Comparison of ENCODE assay signal across 23 cellular contexts in the genomic region with DNA sequence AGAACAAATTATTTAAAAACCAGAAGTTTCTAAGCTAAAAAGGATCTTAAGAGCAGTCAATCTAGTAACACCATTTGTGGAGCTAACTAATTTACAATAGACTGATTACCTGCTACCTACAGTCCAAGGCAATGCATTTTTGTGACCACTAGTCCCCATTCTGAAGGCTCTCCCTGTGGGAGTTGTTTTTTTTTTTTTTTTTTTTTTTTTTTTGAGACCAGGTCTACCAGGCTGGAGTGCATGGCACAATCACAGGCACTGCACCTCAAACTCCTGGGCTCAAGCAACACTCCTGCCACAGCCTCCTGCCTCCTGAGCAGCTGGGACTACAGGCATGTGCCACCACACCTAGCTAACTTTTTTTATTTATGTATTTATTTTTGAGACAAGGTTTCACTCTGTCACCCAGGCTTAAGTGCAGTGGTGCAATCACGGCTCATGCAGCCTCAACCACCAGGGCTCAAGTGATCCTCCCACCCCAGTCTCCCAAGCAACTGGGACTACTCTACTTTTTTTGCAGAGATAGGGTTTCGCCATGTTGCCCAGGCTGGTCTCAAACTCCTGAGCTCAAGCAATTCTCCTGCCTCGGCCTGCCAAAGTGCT. TPM values are rescaled to one million over a fixed set of nuclear protein-coding genes. Genes with fewer than 3 reads are reported as not detected.
DNase-seq lines count a peak whose midpoint lies in the region; ATAC-seq, FAIRE-seq and TF ChIP-seq lines count a peak whose summit lies in the region.
"Had no signal": no experiment of that assay in that cellular context is flagged by ENCODE, and none has a peak within 500 bp of the region (broad histone marks: within the 10 kb centered on the region; RNA-seq: fewer than 3 reads in every experiment).

No MANE protein-coding gene starts in this region.

- no peak overlapping the region for H3K27ac Mint-ChIP-seq in stimulated activated naive CD8-positive, alpha-beta T cell treated with anti-CD3 and anti-CD28 coated beads, Interleukin-15, amount 100 ng/mL, for 72 hours

- peak in 1 of 2 donors; percentile 27 for DNase-seq in stimulated activated naive CD8-positive, alpha-beta T cell treated with anti-CD3 and anti-CD28 coated beads, Interleukin-15, amount 100 ng/mL, for 72 hours
- DNase-seq in stimulated activated naive CD8-positive, alpha-beta T cell treated with anti-CD3 and anti-CD28 coated beads, Interleukin-15, Interleukin-2, amounts not matched to agents 100 U/mL and 50 U/mL, for 24 hours, result no peak
- DNase-seq in H1 (ENCODE audit: low read depth in 1 of 2, low spot score in 2 of 2) (no peak), GM12891 (ENCODE audit: insufficient read length, low spot score) (no peak), A172 (ENCODE audit: low spot score) (no peak), occipital lobe (lab: John Stamatoyannopoulos, UW) (no peak)
- DNase-seq: activated CD4-positive, alpha-beta memory T cell treated with anti-CD3 and anti-CD28 coated beads, Interleukin-2, amount 10 ng/mL, durations not matched to agents 7 days and 5 days; activated effector memory CD4-positive, alpha-beta T cell treated with Interleukin-2 at 50 U/mL for 16 hours; anterior cingulate cortex; Calu3; cerebellar nuclear complex; effector memory CD8-positive, alpha-beta T cell; GDM1; left cardiac atrium; MG63; NCI-H226; PC-3; SK-N-SH; stimulated activated CD4-positive, alpha-beta T cell treated with anti-CD3 and anti-CD28 coated beads, Interleukin-2, amount 100 ng/mL, for 24 hours had no signal

- peak overlapping the region; percentile 42 to 43 for H3K4me3 Mint-ChIP-seq in stimulated activated naive CD8-positive, alpha-beta T cell treated with anti-CD3 and anti-CD28 coated beads, Interleukin-15, amount 100 ng/mL, for 72 hours
- H3K4me3 Mint-ChIP-seq: activated CD4-positive, alpha-beta memory T cell treated with anti-CD3 and anti-CD28 coated beads, Interleukin-2, amount 10 ng/mL, durations not matched to agents 7 days and 5 days had no signal

- H2BK12ac ChIP-seq in H1 (ENCODE audit: low read depth, low read length), result peak overlapping the region; percentile 42; the same call in 1 of the 2 replicates

- H4K5ac ChIP-seq in H1 (ENCODE audit: insufficient read length, low read depth, low read length), result peak overlapping the region; percentile 18

- H4K8ac ChIP-seq in H1 (ENCODE audit: extremely low read depth, insufficient read depth, low read length), result no peak overlapping the region

- no peak overlapping the region for H3K9ac ChIP-seq in OCI-LY1 (ENCODE audit: low read length)
- no peak overlapping the region for H3K9ac ChIP-seq in H1 (replicated peaks in 1 of 4; ENCODE audit: extremely low read depth in 1 of 4, low read depth in 3 of 4, low read length in 3 of 4)
- H3K9ac ChIP-seq: SK-N-SH had no signal

- H3K4me3 ChIP-seq in OCI-LY1 (ENCODE audit: low read depth, low read length, poor library complexity, severe bottlenecking), result no peak overlapping the region
- H3K4me3 ChIP-seq in H1 (ENCODE audit: extremely low read depth in 1 of 4, insufficient read depth in 2 of 4, low read depth in 3 of 4, low read length in 4 of 4), result no peak overlapping the region
- H3K4me3 ChIP-seq: MG63, suprapubic skin had no signal

- TF ChIP-seq RAD21 in H1 (IDR thresholded peaks at IDR 0.05 in 1 of 2, conservative IDR thresholded peaks at IDR 0.05 in 1 of 2; ENCODE audit: low read depth in 2 of 2, low read length in 2 of 2), result no peak

- H3K9me3 ChIP-seq in OCI-LY1 (ENCODE audit: low read length) (no peaks in the 10 kb centered on the region), H1 (ENCODE audit: insufficient read depth in 2 of 2, low read depth in 1 of 2, low read length in 1 of 2) (no peaks in the 10 kb centered on the region)
- H3K9me3 ChIP-seq: MG63, SK-N-SH, suprapubic skin had no signal

- no peak overlapping the region for H3K14ac ChIP-seq in H1 (ENCODE audit: insufficient read length)

- no peaks in the 10 kb centered on the region for H3K9me2 ChIP-seq in OCI-LY1 (ENCODE audit: low read depth, low read length)
- H3K9me2 ChIP-seq: SK-N-SH had no signal

- H2AK5ac ChIP-seq in H1 (ENCODE audit: low read depth, low read length), result no peak overlapping the region

- H3K79me1 ChIP-seq in H1 (ENCODE audit: low read depth, low read length), result no peaks in the 10 kb centered on the region

- no peaks in the 10 kb centered on the region; the same call in 1 of the 2 replicates for H3K36me3 ChIP-seq in OCI-LY1 (ENCODE audit: insufficient read depth, low read length)
- H3K36me3 ChIP-seq in H1 (ENCODE audit: control insufficient read depth in 2 of 4, insufficient read depth in 4 of 4, low read length in 3 of 4), result no peaks in the 10 kb centered on the region; a peak in 1 of 8 replicates
- H3K36me3 ChIP-seq: MG63, suprapubic skin had no signal

- H2BK20ac ChIP-seq in H1 (ENCODE audit: low read length), result 0 out of 2 replicates have a peak overlapping the region, but pooled peaks have one; percentile 10

- no peak for TF ChIP-seq EP300 in H1 (IDR thresholded peaks at IDR 0.05; ENCODE audit: borderline replicate concordance in 1 of 2, low read depth in 2 of 2, low read length in 2 of 2)

- no peak overlapping the region for H3K23ac ChIP-seq in H1 (ENCODE audit: insufficient read length)

- no peaks in the 10 kb centered on the region for H3K27me3 Mint-ChIP-seq in stimulated activated naive CD8-positive, alpha-beta T cell treated with anti-CD3 and anti-CD28 coated beads, Interleukin-15, amount 100 ng/mL, for 72 hours
- H3K27me3 Mint-ChIP-seq: activated CD4-positive, alpha-beta memory T cell treated with anti-CD3 and anti-CD28 coated beads, Interleukin-2, amount 10 ng/mL, durations not matched to agents 7 days and 5 days; effector memory CD8-positive, alpha-beta T cell had no signal

- peak overlapping the region; percentile 38; the same call in 1 of the 2 replicates for H3K18ac ChIP-seq in H1 (ENCODE audit: extremely low read depth, low read length)

- no peak overlapping the region for H4K91ac ChIP-seq in H1 (replicated peaks; ENCODE audit: insufficient read length, low read length)

- H3K4me1 Mint-ChIP-seq in stimulated activated naive CD8-positive, alpha-beta T cell treated with anti-CD3 and anti-CD28 coated beads, Interleukin-15, amount 100 ng/mL, for 72 hours, result peaks cover 81% of the 10 kb centered on the region

- no peaks in the 10 kb centered on the region for H3F3A ChIP-seq in OCI-LY1 (ENCODE audit: insufficient read depth, low read length)

- peak overlapping the region; percentile 14 for H3K27ac ChIP-seq in OCI-LY1 (ENCODE audit: low read depth, low read length, poor library complexity, severe bottlenecking)
- no peak overlapping the region for H3K27ac ChIP-seq in H1 (ENCODE audit: low read depth, low read length)

- FAIRE-seq in H1 (lab: Jason Lieb, UNC) (no peak), GM12891 (lab: Jason Lieb, UNC) (no peak)

- H3K4me1 ChIP-seq in OCI-LY1 (ENCODE audit: insufficient read depth, low read length, severe bottlenecking) (peaks cover 83% of the 10 kb centered on the region), H1 (replicated peaks in 1 of 4; ENCODE audit: control insufficient read depth in 3 of 4, insufficient read depth in 4 of 4, low read length in 3 of 4) (peaks cover 6 to 27% (median 17%) of the 10 kb centered on the region in 4 experiments)

- no peaks in the 10 kb centered on the region for H3K9me3 Mint-ChIP-seq in stimulated activated naive CD8-positive, alpha-beta T cell treated with anti-CD3 and anti-CD28 coated beads, Interleukin-15, amount 100 ng/mL, for 72 hours
- H3K9me3 Mint-ChIP-seq: activated CD4-positive, alpha-beta memory T cell treated with anti-CD3 and anti-CD28 coated beads, Interleukin-2, amount 10 ng/mL, durations not matched to agents 7 days and 5 days; effector memory CD8-positive, alpha-beta T cell had no signal

- H2AFZ ChIP-seq in OCI-LY1 (ENCODE audit: low read length) (no peak overlapping the region), H1 (ENCODE audit: low read length) (no peak overlapping the region)

- peaks cover 9% of the 10 kb centered on the region for H3K23me2 ChIP-seq in H1 (ENCODE audit: low read depth, low read length)

- H2BK120ac ChIP-seq in H1 (replicated peaks; ENCODE audit: low read depth, low read length), result no peak overlapping the region

- H2BK5ac ChIP-seq in H1 (ENCODE audit: low read depth, low read length), result 0 out of 2 replicates have a peak overlapping the region, but pooled peaks have one; percentile 15

- no peak overlapping the region for H2BK15ac ChIP-seq in H1 (ENCODE audit: low read length)

- TF ChIP-seq POLR2A in H1 (IDR thresholded peaks at IDR 0.05; ENCODE audit: control extremely low read depth in 1 of 2, low read depth in 2 of 2, low read length in 2 of 2), result no peak
- TF ChIP-seq POLR2A in GM12891 (IDR thresholded peaks at IDR 0.05; ENCODE audit: low read depth, low read length), result no peak

- H3K56ac ChIP-seq in H1 (replicated peaks; ENCODE audit: insufficient read length, low read depth, low read length), result no peak overlapping the region

- POLR2A ChIA-PET in H1 (lab: Charles Lee; ENCODE audit: partially characterized antibody), result interaction anchor here (0.7 to 1.5 kb wide), 4 partner anchors 13 to 127 kb away, joined by 3 to 5 read pairs (median 3); no protein-coding TSS in a partner anchor

- ATAC-seq in stimulated activated naive CD8-positive, alpha-beta T cell treated with anti-CD3 and anti-CD28 coated beads, Interleukin-15, amount 100 ng/mL, for 72 hours, result no peak
- no peak for ATAC-seq in stimulated activated naive CD8-positive, alpha-beta T cell treated with anti-CD3 and anti-CD28 coated beads, Interleukin-15, Interleukin-2, amounts not matched to agents 100 U/mL and 50 U/mL, for 24 hours
- no peak for ATAC-seq in GM21786 (IDR thresholded peaks at IDR 0.05; ENCODE audit: unreplicated experiment)
- ATAC-seq: effector memory CD8-positive, alpha-beta T cell; HCT116; left cardiac atrium; PC-3 had no signal

- H3K4ac ChIP-seq in H1 (replicated peaks; ENCODE audit: insufficient read length, low read depth, low read length), result no peak overlapping the region

- no peaks in the 10 kb centered on the region for H3K27me3 ChIP-seq in OCI-LY1 (ENCODE audit: insufficient read depth, low read length)
- H3K27me3 ChIP-seq in H1 (replicated peaks in 1 of 4; ENCODE audit: control insufficient read depth in 3 of 4, extremely low read depth in 1 of 4, insufficient read depth in 3 of 4, low read length in 3 of 4), result no peaks in the 10 kb centered on the region
- H3K27me3 ChIP-seq: MG63, suprapubic skin had no signal

- H3K4me2 ChIP-seq in OCI-LY1 (ENCODE audit: low read length) (no peak overlapping the region; the same call in 1 of the 2 replicates), H1 (ENCODE audit: insufficient read depth in 1 of 2, low read depth in 2 of 2, low read length in 2 of 2) (peak overlapping the region in 1 of 2 experiments; percentile 31; a peak in 2 of 4 replicates)
- H3K4me2 ChIP-seq: SK-N-SH had no signal

- WGBS in H1 (ENCODE audit: extremely low coverage in 1 of 2, insufficient coverage in 1 of 2, insufficient read length in 1 of 2, insufficient replicate concordance in 2 of 2, low coverage in 1 of 2, low lambda C conversion rate in 2 of 2, missing lambda C conversion rate in 1 of 2), 2 experiments, result 73% methylated on average over 3 of the region's 3 CpGs; no CpG with 5 or more reads in 1 of the 2 experiments

- H3K79me2 ChIP-seq in OCI-LY1 (ENCODE audit: insufficient read depth, low read length) (peaks cover 50% of the 10 kb centered on the region), H1 (ENCODE audit: control insufficient read depth in 1 of 2, insufficient read depth in 2 of 2, low read length in 2 of 2) (peaks cover 3 to 62% of the 10 kb centered on the region in 2 experiments; a peak in 3 of 4 replicates)

- no peaks in the 10 kb centered on the region for H4K20me1 ChIP-seq in OCI-LY1 (ENCODE audit: insufficient read depth, low read length)
- peaks cover 0 to 1% of the 10 kb centered on the region in 2 experiments for H4K20me1 ChIP-seq in H1 (replicated peaks in 1 of 2; ENCODE audit: control insufficient read depth in 1 of 2, insufficient read depth in 2 of 2, low read length in 2 of 2)

- TF ChIP-seq CTCF in OCI-LY1 (IDR thresholded peaks at IDR 0.05; ENCODE audit: low read length) (no peak), H1 (IDR thresholded peaks at IDR 0.05; ENCODE audit: control extremely low read depth in 1 of 3, insufficient read depth in 1 of 3, low read depth in 1 of 3, low read length in 3 of 3) (no peak)

- CTCF ChIA-PET in H1 (lab: Charles Lee; ENCODE audit: partially characterized antibody), result interaction anchor here (0.6 to 12.7 kb wide), 10 partner anchors 15 to 1079 kb away, joined by 3 to 190 read pairs (median 3); no protein-coding TSS in a partner anchor

RNA-seq across cellular contexts. Expression of gene GNPTAB, which starts 3.9 kb away (rescaled TPM):
- total RNA-seq in H1 (2021; fragmentation: NEBNext Ultra II Directional; extraction: Animal tissue kit (Norgen Biotek cat#: 25700)), result 51.3 and 54.6 TPM in 2 replicates
- 14.3 and 21.5 TPM in 2 replicates for polyA plus RNA-seq in H1 (2011; rRNA removed)
- polyA plus RNA-seq in H1 (2011; cell fraction: cytosol; rRNA removed), result 24.0 TPM
- polyA plus RNA-seq in H1 (2011; cell fraction: nucleus; rRNA removed), result 21.3 TPM
- 22.9 to 45.7 TPM (median 29.2 TPM) in 4 replicates for polyA plus RNA-seq in H1 (2012, experiment 1 of 2)
- polyA plus RNA-seq in H1 (2012, experiment 2 of 2), result 2.5 TPM
- polyA plus RNA-seq in H1 (2013, experiment 1 of 2), result 32.0 TPM
- polyA plus RNA-seq in H1 (2013, experiment 2 of 2), result 34.8 TPM
- polyA minus RNA-seq in H1 (2011; rRNA and poly(A)+ RNA removed), result 76.7 and 97.7 TPM in 2 replicates
- 23.4 TPM for polyA minus RNA-seq in H1 (2011; cell fraction: cytosol; rRNA and poly(A)+ RNA removed)
- 65.5 TPM for polyA minus RNA-seq in H1 (2011; cell fraction: nucleus; rRNA and poly(A)+ RNA removed)
- polyA plus RNA-seq in GM12891 (2012; ENCODE audit: low read depth, missing spikeins), result 12.4 TPM
- total RNA-seq in A172 (2014; rRNA removed; shearing (Covaris generic)), result 15.6 and 19.0 TPM in 2 replicates
- total RNA-seq in occipital lobe, result 138 TPM

RNA-seq across cellular contexts. Expression of gene DRAM1, which starts 50.5 kb away (rescaled TPM):
- total RNA-seq in H1 (2021; fragmentation: NEBNext Ultra II Directional; extraction: Animal tissue kit (Norgen Biotek cat#: 25700)), result 5.7 and 6.2 TPM in 2 replicates
- polyA plus RNA-seq in H1 (2011; rRNA removed), result 3.0 and 4.6 TPM in 2 replicates
- polyA plus RNA-seq in H1 (2011; cell fraction: cytosol; rRNA removed), result 2.9 TPM
- polyA plus RNA-seq in H1 (2011; cell fraction: nucleus; rRNA removed), result 4.2 TPM
- 5.9 to 9.3 TPM (median 6.5 TPM) in 4 replicates for polyA plus RNA-seq in H1 (2012, experiment 1 of 2)
- polyA plus RNA-seq in H1 (2012, experiment 2 of 2), result 2.0 TPM
- polyA plus RNA-seq in H1 (2013, experiment 1 of 2), result 6.8 TPM
- 7.8 TPM for polyA plus RNA-seq in H1 (2013, experiment 2 of 2)
- 6.5 and 7.7 TPM in 2 replicates for polyA minus RNA-seq in H1 (2011; rRNA and poly(A)+ RNA removed)
- 2.9 TPM for polyA minus RNA-seq in H1 (2011; cell fraction: cytosol; rRNA and poly(A)+ RNA removed)
- 13.9 TPM for polyA minus RNA-seq in H1 (2011; cell fraction: nucleus; rRNA and poly(A)+ RNA removed)
- polyA plus RNA-seq in GM12891 (2012; ENCODE audit: low read depth, missing spikeins), result 37.6 TPM
- total RNA-seq in A172 (2014; rRNA removed; shearing (Covaris generic)), result 32.6 and 37.3 TPM in 2 replicates
- 1.1 TPM for total RNA-seq in occipital lobe
